ENCODE assay signal across 1 cellular context in the genomic region with DNA sequence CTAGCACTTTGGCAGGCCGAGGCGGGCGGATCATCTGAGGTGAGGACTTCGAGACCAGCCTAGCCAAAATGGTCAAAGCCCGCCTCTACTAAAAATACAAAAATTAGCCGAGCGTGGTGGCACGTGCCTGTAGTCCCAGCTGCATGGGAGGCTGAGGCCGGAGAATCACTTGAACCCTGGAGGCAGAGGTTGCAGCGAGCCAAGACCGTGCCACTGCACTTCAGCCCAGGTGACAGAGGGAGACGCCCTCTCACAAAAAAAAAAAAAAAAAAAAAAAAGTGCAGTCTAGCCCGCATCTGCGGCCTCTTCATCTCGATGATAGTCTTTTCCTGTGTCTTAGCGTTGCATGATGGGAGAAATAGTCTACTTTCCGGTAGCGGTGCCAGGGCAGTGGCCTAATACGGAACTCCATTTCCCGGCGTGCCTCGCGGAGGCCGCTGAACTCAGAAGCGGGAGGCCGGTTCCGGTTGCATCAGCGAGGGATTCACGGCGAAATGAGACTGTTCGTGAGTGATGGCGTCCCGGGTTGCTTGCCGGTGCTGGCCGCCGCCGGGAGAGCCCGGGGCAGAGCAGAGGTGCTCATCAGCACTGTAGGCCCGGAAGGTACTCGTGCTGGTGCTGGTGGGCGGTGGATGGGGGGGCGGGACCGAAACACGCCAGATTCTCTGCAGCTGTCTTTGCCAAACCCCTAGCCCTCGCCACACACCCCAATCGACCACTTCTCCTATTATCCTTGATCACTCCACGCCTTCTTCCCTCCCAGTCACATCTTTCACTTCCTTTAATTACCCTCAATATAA.
TF ChIP-seq lines count a peak whose summit lies in the region.

Gene MARS1, plus strand, starts transcription at position 472 of the 800 bp plus-strand sequence. Its CDS starts 23 bp downstream, at position 495.

TF ChIP-seq in K562, 482 proteins besides CTCF, POLR2A, EP300 and RAD21 (continued from another document and continues in another):
- TF ChIP-seq PURB (CRISPR knock-in tag; IDR thresholded peaks at IDR 0.05; ENCODE audit: low read depth), result no peak
- no peak for TF ChIP-seq TCF7 (IDR thresholded peaks at IDR 0.05; ENCODE audit: borderline replicate concordance)
- peak; percentile 94 for TF ChIP-seq ETS1 (conservative IDR thresholded peaks at IDR 0.05; ENCODE audit: control insufficient read depth, low read depth, low read length)
- peak; percentile 23 to 62; a peak in 1 of 4 replicates for TF ChIP-seq TEAD1 (CRISPR knock-in tag; IDR thresholded peaks at IDR 0.05)
- TF ChIP-seq MTA3 (IDR thresholded peaks at IDR 0.05; ENCODE audit: borderline replicate concordance), result 0 out of 2 replicates have a peak, but pooled peaks have one; percentile 41
- TF ChIP-seq, protein P1, sequence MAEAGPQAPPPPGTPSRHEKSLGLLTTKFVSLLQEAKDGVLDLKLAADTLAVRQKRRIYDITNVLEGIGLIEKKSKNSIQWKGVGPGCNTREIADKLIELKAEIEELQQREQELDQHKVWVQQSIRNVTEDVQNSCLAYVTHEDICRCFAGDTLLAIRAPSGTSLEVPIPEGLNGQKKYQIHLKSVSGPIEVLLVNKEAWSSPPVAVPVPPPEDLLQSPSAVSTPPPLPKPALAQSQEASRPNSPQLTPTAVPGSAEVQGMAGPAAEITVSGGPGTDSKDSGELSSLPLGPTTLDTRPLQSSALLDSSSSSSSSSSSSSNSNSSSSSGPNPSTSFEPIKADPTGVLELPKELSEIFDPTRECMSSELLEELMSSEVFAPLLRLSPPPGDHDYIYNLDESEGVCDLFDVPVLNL (CRISPR knock-in tag; IDR thresholded peaks at IDR 0.05; ENCODE audit: low read depth), result no peak
- no peak for TF ChIP-seq SETDB1 (IDR thresholded peaks at IDR 0.05; ENCODE audit: low read length)
- TF ChIP-seq EHMT2 (IDR thresholded peaks at IDR 0.05), result no peak
- TF ChIP-seq ZC3H4 (CRISPR knock-in tag; IDR thresholded peaks at IDR 0.05; ENCODE audit: borderline replicate concordance), result no peak
- no peak for TF ChIP-seq BRF2 (IDR thresholded peaks at IDR 0.05; ENCODE audit: borderline replicate concordance, insufficient read depth, insufficient read length)
- TF ChIP-seq CCNT2 (IDR thresholded peaks at IDR 0.05; ENCODE audit: borderline replicate concordance, extremely low read depth, insufficient read length, low read depth, low read length), result no peak
- no peak for TF ChIP-seq ZNF134 (CRISPR knock-in tag; conservative IDR thresholded peaks at IDR 0.05)
- peak; percentile 82; the same call in 1 of the 2 replicates for TF ChIP-seq XRCC5 (IDR thresholded peaks at IDR 0.05; ENCODE audit: low read depth, low read length)
- no peak for TF ChIP-seq SAFB2 (IDR thresholded peaks at IDR 0.05; ENCODE audit: borderline replicate concordance, low read depth, low read length, severe bottlenecking)
- TF ChIP-seq, protein P2, sequence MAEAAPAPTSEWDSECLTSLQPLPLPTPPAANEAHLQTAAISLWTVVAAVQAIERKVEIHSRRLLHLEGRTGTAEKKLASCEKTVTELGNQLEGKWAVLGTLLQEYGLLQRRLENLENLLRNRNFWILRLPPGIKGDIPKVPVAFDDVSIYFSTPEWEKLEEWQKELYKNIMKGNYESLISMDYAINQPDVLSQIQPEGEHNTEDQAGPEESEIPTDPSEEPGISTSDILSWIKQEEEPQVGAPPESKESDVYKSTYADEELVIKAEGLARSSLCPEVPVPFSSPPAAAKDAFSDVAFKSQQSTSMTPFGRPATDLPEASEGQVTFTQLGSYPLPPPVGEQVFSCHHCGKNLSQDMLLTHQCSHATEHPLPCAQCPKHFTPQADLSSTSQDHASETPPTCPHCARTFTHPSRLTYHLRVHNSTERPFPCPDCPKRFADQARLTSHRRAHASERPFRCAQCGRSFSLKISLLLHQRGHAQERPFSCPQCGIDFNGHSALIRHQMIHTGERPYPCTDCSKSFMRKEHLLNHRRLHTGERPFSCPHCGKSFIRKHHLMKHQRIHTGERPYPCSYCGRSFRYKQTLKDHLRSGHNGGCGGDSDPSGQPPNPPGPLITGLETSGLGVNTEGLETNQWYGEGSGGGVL (CRISPR knock-in tag; IDR thresholded peaks at IDR 0.05), result no peak
- TF ChIP-seq HDAC8 (tag; IDR thresholded peaks at IDR 0.05), result no peak
- TF ChIP-seq ZNF407 (IDR thresholded peaks at IDR 0.05; ENCODE audit: low read depth), result no peak
- TF ChIP-seq CHAMP1 (IDR thresholded peaks at IDR 0.05), result no peak
- peak; percentile 90 for TF ChIP-seq ETV5 (CRISPR knock-in tag; IDR thresholded peaks at IDR 0.05; ENCODE audit: low read depth)
- no peak for TF ChIP-seq ZNF263 (CRISPR knock-in tag; IDR thresholded peaks at IDR 0.05; ENCODE audit: borderline replicate concordance)
- peak; percentile 69; the same call in 1 of the 2 replicates for TF ChIP-seq FOXJ2 (tag; IDR thresholded peaks at IDR 0.05)
- TF ChIP-seq ZBTB1 (CRISPR knock-in tag; IDR thresholded peaks at IDR 0.05; ENCODE audit: borderline replicate concordance, low read depth), result peak; percentile 78; the same call in 1 of the 2 replicates
- no peak for TF ChIP-seq CBFA2T3 (IDR thresholded peaks at IDR 0.05)
- peak; percentile 15 to 57; a peak in 2 of 4 replicates for TF ChIP-seq MAZ (CRISPR knock-in tag; conservative IDR thresholded peaks at IDR 0.05 in 1 of 2, IDR thresholded peaks at IDR 0.05 in 1 of 2)
- TF ChIP-seq LEF1 (IDR thresholded peaks at IDR 0.05), result no peak
- peak; percentile 92; the same call in 1 of the 2 replicates for TF ChIP-seq FOXK1 (CRISPR knock-in tag; IDR thresholded peaks at IDR 0.05; ENCODE audit: borderline replicate concordance)
- no peak for TF ChIP-seq ZNF507 (tag; conservative IDR thresholded peaks at IDR 0.05)
- TF ChIP-seq CREB1 (IDR thresholded peaks at IDR 0.05), result peak; percentile 56; the same call in 1 of the 2 replicates
- TF ChIP-seq CREB1 (CRISPR knock-in tag; IDR thresholded peaks at IDR 0.05), result peak; percentile 57; the same call in 1 of the 2 replicates
- TF ChIP-seq ZNF277 (CRISPR knock-in tag; IDR thresholded peaks at IDR 0.05; ENCODE audit: borderline replicate concordance), result no peak
- TF ChIP-seq MYC (IDR thresholded peaks at IDR 0.05; ENCODE audit: low read depth, low read length), result peak; percentile 98
- TF ChIP-seq MYC (CRISPR knock-in tag; IDR thresholded peaks at IDR 0.05; ENCODE audit: borderline replicate concordance, low read depth), result peak; percentile 79; the same call in 1 of the 2 replicates
- TF ChIP-seq NFE2 (IDR thresholded peaks at IDR 0.05; ENCODE audit: low read depth), result 0 out of 2 replicates have a peak, but pooled peaks have one; percentile 16
- peak; percentile 93 for TF ChIP-seq GABPB1 (CRISPR knock-in tag; IDR thresholded peaks at IDR 0.05)
- TF ChIP-seq OTX1 (CRISPR knock-in tag; IDR thresholded peaks at IDR 0.05), result no peak; the same call in 1 of the 2 replicates
- TF ChIP-seq GABPA (tag; conservative IDR thresholded peaks at IDR 0.05; ENCODE audit: low read depth), result peak; percentile 97
- peak; percentile 78 for TF ChIP-seq SMAD1 (IDR thresholded peaks at IDR 0.05; ENCODE audit: low read depth, low read length, partially characterized antibody)
- TF ChIP-seq ZNF347 (CRISPR knock-in tag; IDR thresholded peaks at IDR 0.05; ENCODE audit: low read depth), result no peak
- TF ChIP-seq ADNP (tag; IDR thresholded peaks at IDR 0.05), result 0 out of 2 replicates have a peak, but pooled peaks have one; percentile 68
- no peak for TF ChIP-seq ZNF436 (CRISPR knock-in tag; IDR thresholded peaks at IDR 0.05)
- TF ChIP-seq NFE2L1 (tag; IDR thresholded peaks at IDR 0.05; ENCODE audit: borderline replicate concordance, low read depth), result no peak
